Comparison of ENCODE assay signal across 29 cellular contexts in the genomic region with DNA sequence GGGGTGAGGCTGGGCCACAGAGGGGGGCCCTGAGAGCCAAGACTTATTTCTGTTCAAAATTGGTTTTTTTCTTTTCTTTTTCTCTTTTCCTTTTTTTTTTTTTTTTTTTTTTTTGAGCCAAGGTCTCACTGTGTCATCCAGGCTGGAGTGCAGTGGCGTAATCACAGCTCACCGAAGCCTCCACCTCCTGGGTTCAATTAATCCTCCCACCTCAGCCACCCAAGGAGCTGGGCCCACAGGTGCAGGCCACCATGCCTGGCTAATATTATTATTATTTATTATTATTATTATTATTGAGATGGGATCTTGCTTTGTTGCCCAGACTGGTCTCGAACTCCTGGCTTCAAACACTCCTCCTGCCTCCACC. TPM values are rescaled to one million over a fixed set of nuclear protein-coding genes. Genes with fewer than 3 reads are reported as not detected.
DNase-seq lines count a peak whose midpoint lies in the region; ATAC-seq, FAIRE-seq and TF ChIP-seq lines count a peak whose summit lies in the region.
"Had no signal": no experiment of that assay in that cellular context is flagged by ENCODE, and none has a peak within 500 bp of the region (broad histone marks: within the 10 kb centered on the region; RNA-seq: fewer than 3 reads in every experiment).

No MANE protein-coding gene starts in this region.

- no peaks in the 10 kb centered on the region for H3K4me1 Mint-ChIP-seq in stimulated activated naive B cell treated with anti-CD40 and anti-IgM and Interleukin-4, amounts not matched to agents 10 μg/mL and 1 μg/mL and 100 μg/mL, for 72 hours
- H3K4me1 Mint-ChIP-seq: CD14-positive monocyte; CD4-positive, alpha-beta memory T cell; CD4-positive, CD25-positive, alpha-beta regulatory T cell; CD8-positive, alpha-beta memory T cell had no signal

- no peaks in the 10 kb centered on the region for H3K27me3 ChIP-seq in adrenal gland
- H3K27me3 ChIP-seq in pancreas: no peaks in the 10 kb centered on the region
- H3K27me3 ChIP-seq: BE2C had no signal

- no peaks in the 10 kb centered on the region for H3K36me3 ChIP-seq in adrenal gland (replicated peaks in 1 of 2)
- H3K36me3 ChIP-seq in pancreas: no peaks in the 10 kb centered on the region
- H3K36me3 ChIP-seq: BE2C, BLaER1 had no signal

- H3K27ac Mint-ChIP-seq in stimulated activated naive B cell treated with anti-CD40 and anti-IgM and Interleukin-4, amounts not matched to agents 10 μg/mL and 1 μg/mL and 100 μg/mL, for 72 hours: no peak overlapping the region
- H3K27ac Mint-ChIP-seq: CD4-positive, alpha-beta memory T cell had no signal

- H3K4me3 ChIP-seq in adrenal gland (no peak overlapping the region), pancreas (no peak overlapping the region)
- H3K4me3 ChIP-seq: BLaER1, GM12878 had no signal

- H3K4me1 ChIP-seq in adrenal gland (replicated peaks in 1 of 2) (peaks cover 10 to 16% of the 10 kb centered on the region in 2 donors), pancreas (peaks cover 21 to 28% (median 21%) of the 10 kb centered on the region in 3 donors)
- H3K4me1 ChIP-seq: BE2C had no signal

- H3K27ac ChIP-seq in adrenal gland (peak overlapping the region in 3 of 5 donors; percentile 71 to 89 (median 80)), pancreas (no peak overlapping the region)
- H3K27ac ChIP-seq: BLaER1 had no signal

- H3K9me3 ChIP-seq in adrenal gland (replicated peaks in 1 of 3) (no peaks in the 10 kb centered on the region), pancreas (no peaks in the 10 kb centered on the region)
- H3K9me3 ChIP-seq: BE2C, BLaER1 had no signal

- peaks cover 0 to 4% of the 10 kb centered on the region in 2 donors for H3K9me3 Mint-ChIP-seq in stimulated activated naive B cell treated with anti-CD40 and anti-IgM and Interleukin-4, amounts not matched to agents 10 μg/mL and 1 μg/mL and 100 μg/mL, for 72 hours
- H3K9me3 Mint-ChIP-seq: CD4-positive, CD25-positive, alpha-beta regulatory T cell; CD8-positive, alpha-beta memory T cell had no signal

- TF ChIP-seq POLR2A in adrenal gland (IDR thresholded peaks at IDR 0.05): no peak

- intact Hi-C loops in adrenal gland (cut with DNase I) (no loop called here), pancreas (cut with DNase I) (no loop called here)

- 52 to 65% (median 63%) methylated on average over 3 of the region's 3 CpGs for WGBS in adrenal gland, 4 donors
- 53 to 61% methylated on average over 3 of the region's 3 CpGs for WGBS in pancreas, 2 donors

- no peak overlapping the region for H3K4me3 Mint-ChIP-seq in stimulated activated naive B cell treated with anti-CD40 and anti-IgM and Interleukin-4, amounts not matched to agents 10 μg/mL and 1 μg/mL and 100 μg/mL, for 72 hours
- H3K4me3 Mint-ChIP-seq: CD14-positive monocyte; CD4-positive, alpha-beta memory T cell; CD4-positive, CD25-positive, alpha-beta regulatory T cell had no signal

- H3K36me3 Mint-ChIP-seq in stimulated activated naive B cell treated with anti-CD40 and anti-IgM and Interleukin-4, amounts not matched to agents 10 μg/mL and 1 μg/mL and 100 μg/mL, for 72 hours: no peaks in the 10 kb centered on the region
- H3K36me3 Mint-ChIP-seq: CD14-positive monocyte; CD4-positive, alpha-beta memory T cell; CD4-positive, CD25-positive, alpha-beta regulatory T cell; CD8-positive, alpha-beta memory T cell had no signal

- peaks cover 15 to 16% of the 10 kb centered on the region in 2 donors for H3K27me3 Mint-ChIP-seq in stimulated activated naive B cell treated with anti-CD40 and anti-IgM and Interleukin-4, amounts not matched to agents 10 μg/mL and 1 μg/mL and 100 μg/mL, for 72 hours

- FAIRE-seq in pancreas (lab: Jason Lieb, UNC): no peak
- FAIRE-seq: A204.1, GM12878, GM12892, GM18507 had no signal

- TF ChIP-seq CTCF in adrenal gland (IDR thresholded peaks at IDR 0.05) (no peak), pancreas (IDR thresholded peaks at IDR 0.05) (no peak)

- peak; percentile 8 for ATAC-seq in left lobe of liver
- peak in 3 of 4 donors; percentile 7 to 27 (median 25) for ATAC-seq in pancreas
- ATAC-seq in GM19452 (IDR thresholded peaks at IDR 0.05; ENCODE audit: unreplicated experiment): no peak
- no peak for ATAC-seq in stimulated activated naive B cell treated with anti-CD40 and anti-IgM and Interleukin-4, amounts not matched to agents 10 μg/mL and 1 μg/mL and 100 μg/mL, for 72 hours (replicated peaks)
- ATAC-seq: GM12878 had no signal

- peak in 6 of 7 donors; percentile 58 to 81 (median 69) for DNase-seq in adrenal gland
- no peak for DNase-seq in left lobe of liver (ENCODE audit: low spot score)
- DNase-seq in pancreas: no peak
- DNase-seq in stimulated activated naive B cell treated with anti-CD40 and anti-IgM and Interleukin-4, amounts not matched to agents 10 μg/mL and 1 μg/mL and 100 μg/mL, for 72 hours: no peak
- DNase-seq: 8988T; ACHN; BE2C; C1 segment of cervical spinal cord; CD4-positive, alpha-beta memory T cell; CD4-positive, CD25-positive, alpha-beta regulatory T cell; CD8-positive, alpha-beta memory T cell; COR-L47; DMS 273 treated with DMSO at 0.1 percent for 48 hours; DMS153; DMS53; DMS79; DND-41; EL; GDM1 had no signal

RNA-seq across cellular contexts. Expression of gene CACNA1H, which starts 17.5 kb away (rescaled TPM):
- total RNA-seq in adrenal gland (100 to 1,000 TPM in 1 of 8 donors, 10 to 100 TPM in 7; 25.1 to 121 (median 41.7) TPM), left lobe of liver (4.2 TPM), pancreas (1 to 10 TPM; 2.5 to 5.4 (median 3.6) TPM)
- polyA plus RNA-seq in adrenal gland (10 to 100 TPM; 20.1 to 36.2 (median 21.7) TPM), pancreas (10 to 100 TPM; 12.8 to 20.5 TPM)
- polyA plus RNA-seq: CD14-positive monocyte had no signal

RNA-seq across cellular contexts. Expression of gene C1QTNF8, which starts 39.4 kb away (rescaled TPM):
- total RNA-seq in adrenal gland: under 1 TPM in 2 of 8 donors, not detected in 6; 0.14 to 0.19 TPM
- polyA plus RNA-seq in adrenal gland: under 1 TPM in 2 of 3 donors, not detected in 1; 0.30 to 0.64 TPM
- total RNA-seq in left lobe of liver: not detected
- total RNA-seq in pancreas: not detected
- under 1 TPM in 1 of 2 donors, not detected in 1; 0.23 TPM for polyA plus RNA-seq in pancreas
- total RNA-seq: A673; CD4-positive, alpha-beta memory T cell; CD4-positive, CD25-positive, alpha-beta regulatory T cell; CD8-positive, alpha-beta memory T cell; Daoy; GM12878 had no signal
- polyA plus RNA-seq: AG04450; CD14-positive monocyte; CD4-positive, alpha-beta memory T cell; CD4-positive, CD25-positive, alpha-beta regulatory T cell; CD8-positive, alpha-beta memory T cell; GM12878 had no signal

Comparison
In these comparisons a context has a peak if more than half of its experiments do, and no peak if none do; other contexts are left out.
1. DNase-seq: peak in adrenal gland (6 of 7); none in left lobe of liver (single experiment), pancreas (0 of 6) and stimulated activated naive B cell treated with anti-CD40 and anti-IgM and Interleukin-4, amounts not matched to agents 10 μg/mL and 1 μg/mL and 100 μg/mL, for 72 hours (single experiment).
2. H3K27ac ChIP-seq: peak in adrenal gland (3 of 5); none in pancreas (0 of 4).
3. ATAC-seq: peak in left lobe of liver (single experiment) and pancreas (3 of 4); none in GM19452 (single experiment) and stimulated activated naive B cell treated with anti-CD40 and anti-IgM and Interleukin-4, amounts not matched to agents 10 μg/mL and 1 μg/mL and 100 μg/mL, for 72 hours (0 of 2).